Comparison of ENCODE assay signal across 8 cellular contexts in genomic region chr14:50335389-50335788, GRCh38. TPM values are rescaled to one million over a fixed set of nuclear protein-coding genes. Genes with fewer than 3 reads are reported as not detected.
DNase-seq lines count a peak whose midpoint lies in the region; ATAC-seq and TF ChIP-seq lines count a peak whose summit lies in the region.

No MANE protein-coding gene starts in this region.

- DNase-seq in activated T-cell treated with anti-CD3 and anti-CD28 coated beads, Interleukin-2, amount 50 U/mL, for 4 hours: no peak
- DNase-seq in activated T-cell treated with anti-CD3 and anti-CD28 coated beads for 4 hours: no peak
- no peak for DNase-seq in T-cell
- peak in 4 of 5 donors; percentile 45 to 68 (median 53) for DNase-seq in heart left ventricle
- DNase-seq in osteocyte (ENCODE audit: extremely low spot score, unreplicated experiment): no peak

- TF ChIP-seq POLR2A in heart left ventricle (IDR thresholded peaks at IDR 0.05): no peak

- H3K4me1 ChIP-seq in heart left ventricle: peaks cover 0 to 46% (median 34%) of the 10 kb centered on the region in 12 donors

- ATAC-seq in activated T-cell treated with anti-CD3 and anti-CD28 coated beads, Interleukin-2, amount 50 U/mL, for 4 hours: no peak
- no peak for ATAC-seq in T-cell (replicated peaks in 1 of 4)
- peak; percentile 38 to 70 (median 56) for ATAC-seq in heart left ventricle
- ATAC-seq in HG03460 (IDR thresholded peaks at IDR 0.05; ENCODE audit: unreplicated experiment): no peak
- ATAC-seq in GM19328 (IDR thresholded peaks at IDR 0.05; ENCODE audit: unreplicated experiment): no peak
- no peak for ATAC-seq in HG02981 (IDR thresholded peaks at IDR 0.05; ENCODE audit: unreplicated experiment)

- peak overlapping the region; percentile 46 for H3K4me3 Mint-ChIP-seq in activated T-cell treated with anti-CD3 and anti-CD28 coated beads, Interleukin-2, amount 50 U/mL, for 4 hours
- H3K4me3 Mint-ChIP-seq in T-cell (peak overlapping the region in 1 of 3 donors; percentile 64), osteocyte (ENCODE audit: unreplicated experiment) (no peak overlapping the region)

- H3K27ac Mint-ChIP-seq in T-cell: peak overlapping the region; percentile 70 to 86
- peak overlapping the region; percentile 90 for H3K27ac Mint-ChIP-seq in osteocyte (ENCODE audit: unreplicated experiment)

- peak overlapping the region; percentile 59 to 87 (median 76) for H3K27ac ChIP-seq in heart left ventricle

- H3K27me3 Mint-ChIP-seq in activated T-cell treated with anti-CD3 and anti-CD28 coated beads, Interleukin-2, amount 50 U/mL, for 4 hours (ENCODE audit: low read depth): no peaks in the 10 kb centered on the region
- H3K27me3 Mint-ChIP-seq in T-cell: no peaks in the 10 kb centered on the region
- no peaks in the 10 kb centered on the region for H3K27me3 Mint-ChIP-seq in osteocyte (ENCODE audit: unreplicated experiment)

- CTCF ChIA-PET in T-cell (lab: Charles Lee): interaction anchor here (0.5 to 1.4 kb wide), 6 partner anchors 15 to 483 kb away, joined by 3 to 8 read pairs (median 4); no protein-coding TSS in a partner anchor

- POLR2A ChIA-PET in T-cell (lab: Charles Lee): interaction anchor here (0.6 to 1.0 kb wide), 6 partner anchors 15 to 1300 kb away, joined by 3 to 6 read pairs (median 4); no protein-coding TSS in a partner anchor

- H3K9me3 ChIP-seq in heart left ventricle: no peaks in the 10 kb centered on the region

- no peaks in the 10 kb centered on the region for H3K9me3 Mint-ChIP-seq in activated T-cell treated with anti-CD3 and anti-CD28 coated beads, Interleukin-2, amount 50 U/mL, for 4 hours
- no peaks in the 10 kb centered on the region for H3K9me3 Mint-ChIP-seq in T-cell
- H3K9me3 Mint-ChIP-seq in osteocyte (ENCODE audit: unreplicated experiment): no peaks in the 10 kb centered on the region

- H3K4me1 Mint-ChIP-seq in activated T-cell treated with anti-CD3 and anti-CD28 coated beads, Interleukin-2, amount 50 U/mL, for 4 hours (ENCODE audit: low read depth): peaks cover 13% of the 10 kb centered on the region
- peaks cover 15% of the 10 kb centered on the region in 3 donors for H3K4me1 Mint-ChIP-seq in T-cell
- H3K4me1 Mint-ChIP-seq in osteocyte (ENCODE audit: unreplicated experiment): peaks cover 21% of the 10 kb centered on the region

- H3K36me3 Mint-ChIP-seq in activated T-cell treated with anti-CD3 and anti-CD28 coated beads, Interleukin-2, amount 50 U/mL, for 4 hours (ENCODE audit: insufficient read depth): peaks cover 12% of the 10 kb centered on the region
- H3K36me3 Mint-ChIP-seq in T-cell (peaks cover 26% of the 10 kb centered on the region), osteocyte (ENCODE audit: unreplicated experiment) (peaks cover 15% of the 10 kb centered on the region)

- TF ChIP-seq CTCF in heart left ventricle (IDR thresholded peaks at IDR 0.05) (peak in 3 of 12 donors; percentile 5 to 17 (median 7)), osteocyte (IDR thresholded peaks at IDR 0.05) (peak; percentile 24)

- no peaks in the 10 kb centered on the region for H3K27me3 ChIP-seq in heart left ventricle

- no peak overlapping the region for H3K4me3 ChIP-seq in heart left ventricle

- intact Hi-C loops in heart left ventricle (cut with DNase I): loop anchor here in 1 of 10 donors (5.0 kb wide), 1 partner anchor 62 kb away; the partner anchor contains the start of gene CDKL1

- 25 to 38% (median 31%) methylated on average over 7 of the region's 7 CpGs for WGBS in heart left ventricle, 4 donors

- H3K36me3 ChIP-seq in heart left ventricle: peaks cover 0 to 17% (median 2%) of the 10 kb centered on the region in 9 donors

RNA-seq across cellular contexts. Expression of gene DMAC2L, which starts 23.3 kb away (rescaled TPM):
- total RNA-seq in activated T-cell treated with anti-CD3 and anti-CD28 coated beads, Interleukin-2, amount 50 U/mL, for 4 hours: 10 to 100 TPM; 10.8 to 20.0 (median 17.1) TPM
- total RNA-seq in T-cell (10 to 100 TPM; 14.9 to 20.5 (median 19.0) TPM), heart left ventricle (10 to 100 TPM; 12.6 to 29.9 (median 23.7) TPM), osteocyte (17.7 and 21.7 TPM in 2 replicates)
- polyA plus RNA-seq in heart left ventricle: 10 to 100 TPM; 16.0 to 19.8 TPM

RNA-seq across cellular contexts. Expression of gene L2HGDH, which starts 23.4 kb away (rescaled TPM):
- total RNA-seq in activated T-cell treated with anti-CD3 and anti-CD28 coated beads, Interleukin-2, amount 50 U/mL, for 4 hours: 10 to 100 TPM in 2 of 3 donors, 1 to 10 TPM in 1; 9.5 to 13.3 (median 12.7) TPM
- 1 to 10 TPM; 3.9 to 6.3 (median 4.4) TPM for total RNA-seq in T-cell
- 10 to 100 TPM in 3 of 9 donors, 1 to 10 TPM in 6; 6.5 to 12.2 (median 9.1) TPM for total RNA-seq in heart left ventricle
- polyA plus RNA-seq in heart left ventricle: 10 to 100 TPM in 1 of 2 donors, 1 to 10 TPM in 1; 2.5 to 10.6 TPM
- total RNA-seq in osteocyte: 4.2 and 6.5 TPM in 2 replicates

Comparison
In these comparisons a context has a peak if more than half of its experiments do, and no peak if none do; other contexts are left out.
1. ATAC-seq: peak in heart left ventricle (4 of 4); none in activated T-cell treated with anti-CD3 and anti-CD28 coated beads, Interleukin-2, amount 50 U/mL, for 4 hours (0 of 2), T-cell (0 of 4), HG03460 (single experiment), GM19328 (single experiment) and HG02981 (single experiment).
2. DNase-seq: peak in heart left ventricle (4 of 5); none in activated T-cell treated with anti-CD3 and anti-CD28 coated beads, Interleukin-2, amount 50 U/mL, for 4 hours (single experiment), activated T-cell treated with anti-CD3 and anti-CD28 coated beads for 4 hours (single experiment), T-cell (0 of 34) and osteocyte (single experiment).